9 cellular contexts compared by ENCODE assay signal in the genomic region with DNA sequence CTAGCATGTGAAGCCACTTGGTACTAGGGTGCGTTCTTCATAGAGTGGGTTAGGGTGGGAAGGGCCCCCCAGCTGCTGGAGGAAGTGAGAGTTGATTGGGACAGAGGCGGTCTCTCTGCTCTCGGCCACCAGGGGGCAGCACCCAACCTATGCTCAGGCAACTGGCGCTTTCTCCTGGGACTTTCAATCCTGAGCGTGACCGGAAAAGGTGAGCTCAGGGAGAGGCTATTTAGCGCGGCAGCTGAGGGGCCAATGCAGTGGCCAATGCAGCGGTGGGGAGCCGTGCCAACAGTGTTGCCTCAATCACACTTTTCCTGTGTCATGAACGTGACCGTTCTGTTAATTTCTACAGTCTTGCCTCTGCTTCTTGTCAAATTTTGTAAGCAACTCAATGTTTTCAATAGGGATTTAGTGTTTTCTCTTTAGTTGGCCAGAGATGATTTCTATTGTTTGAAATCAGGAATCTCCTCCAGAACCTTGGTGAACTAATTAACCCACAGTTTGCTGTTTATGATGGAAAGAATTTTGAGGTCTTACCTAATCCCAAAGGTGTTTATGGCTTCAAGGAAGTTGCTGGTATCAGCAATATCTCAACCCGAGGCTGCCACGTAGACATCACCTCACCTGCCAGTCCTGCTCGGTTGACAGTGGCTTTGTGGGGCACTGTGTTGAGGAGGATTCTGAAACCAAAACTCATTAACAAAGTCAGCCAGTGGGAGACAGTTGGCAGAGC.
DNase-seq lines count a peak whose midpoint lies in the region; ATAC-seq, FAIRE-seq and TF ChIP-seq lines count a peak whose summit lies in the region.
"Had no signal": no experiment of that assay in that cellular context is flagged by ENCODE, and none has a peak within 500 bp of the region (broad histone marks: within the 10 kb centered on the region; RNA-seq: fewer than 3 reads in every experiment).

No MANE protein-coding gene starts in this region.

- H3K4me1 ChIP-seq in SJSA1 (replicated peaks) = peaks cover 21% of the 10 kb centered on the region

- ATAC-seq in GM19395 (IDR thresholded peaks at IDR 0.05; ENCODE audit: unreplicated experiment) = peak; percentile 84

- H3K4me3 Mint-ChIP-seq in CD14-positive monocyte = peak overlapping the region; percentile 67 to 81
- no peak overlapping the region for H3K4me3 Mint-ChIP-seq in activated naive CD8-positive, alpha-beta T cell treated with anti-CD3 and anti-CD28 coated beads for 36 hours
- H3K4me3 Mint-ChIP-seq: IgD-negative memory B cell had no signal

- no peaks in the 10 kb centered on the region for H3K36me3 ChIP-seq in SJSA1

- H3K27me3 ChIP-seq in SJSA1 (replicated peaks) = 0 out of 2 replicates have a peak, but pooled peaks cover 2% of the 10 kb centered on the region

- H3K36me3 Mint-ChIP-seq in CD14-positive monocyte = peaks cover 0 to 3% of the 10 kb centered on the region in 2 donors
- H3K36me3 Mint-ChIP-seq in activated naive CD8-positive, alpha-beta T cell treated with anti-CD3 and anti-CD28 coated beads for 36 hours = no peaks in the 10 kb centered on the region
- H3K36me3 Mint-ChIP-seq: IgD-negative memory B cell had no signal

- TF ChIP-seq CTCF in CD14-positive monocyte (IDR thresholded peaks at IDR 0.05) = peak; percentile 98

- H3K9me3 ChIP-seq in SJSA1 (replicated peaks) = no peaks in the 10 kb centered on the region

- H3K4me1 Mint-ChIP-seq in CD14-positive monocyte = peaks cover 49% of the 10 kb centered on the region
- H3K4me1 Mint-ChIP-seq in activated naive CD8-positive, alpha-beta T cell treated with anti-CD3 and anti-CD28 coated beads for 36 hours = peaks cover 3% of the 10 kb centered on the region

- peaks cover 0 to 3% (median 2%) of the 10 kb centered on the region in 3 donors for H3K27me3 Mint-ChIP-seq in CD14-positive monocyte (ENCODE audit: low read depth in 3 of 3)
- H3K27me3 Mint-ChIP-seq in activated naive CD8-positive, alpha-beta T cell treated with anti-CD3 and anti-CD28 coated beads for 36 hours = peaks cover 33% of the 10 kb centered on the region

- peak; percentile 37 for FAIRE-seq in urothelium cell line (lab: Jason Lieb, UNC)

- DNase-seq in CD14-positive monocyte (ENCODE audit: low spot score) = peak; percentile 75
- peak; percentile 80 for DNase-seq in HT-29 (ENCODE audit: low spot score)
- DNase-seq in SJSA1 (ENCODE audit: low read depth in 1 of 2, low spot score in 2 of 2) = peak; percentile 54 to 67
- peak; percentile 40 for DNase-seq in activated naive CD8-positive, alpha-beta T cell treated with anti-CD3 and anti-CD28 coated beads for 36 hours
- DNase-seq in cardiac septum (ENCODE audit: low spot score) = peak; percentile 90
- peak; percentile 95 for DNase-seq in posterior vena cava (ENCODE audit: low spot score)
- DNase-seq in urothelium cell line (ENCODE audit: low spot score) = peak; percentile 79

- H3K27ac ChIP-seq in SJSA1 = no peak overlapping the region

- intact Hi-C loops in CD14-positive monocyte (cut with micrococcal nuclease) (loop anchor here in 1 of 2 donors (5.0 kb wide), 1 partner anchor 206 kb away; no protein-coding TSS in a partner anchor), cardiac septum (cut with DNase I) (loop anchor here (10.0 kb wide), 1 partner anchor 228 kb away; no protein-coding TSS in a partner anchor), posterior vena cava (cut with DNase I) (loop anchor here in 1 of 2 donors (5.0 kb wide), 1 partner anchor 34 kb away; no protein-coding TSS in a partner anchor)

- H3K4me3 ChIP-seq in SJSA1 = no peak overlapping the region

- peaks cover 10 to 25% (median 17%) of the 10 kb centered on the region in 7 donors for H3K9me3 Mint-ChIP-seq in CD14-positive monocyte
- H3K9me3 Mint-ChIP-seq in activated naive CD8-positive, alpha-beta T cell treated with anti-CD3 and anti-CD28 coated beads for 36 hours = peaks cover 17% of the 10 kb centered on the region

- peak overlapping the region in 4 of 7 donors; percentile 10 to 73 (median 44) for H3K27ac Mint-ChIP-seq in CD14-positive monocyte
- no peak overlapping the region for H3K27ac Mint-ChIP-seq in activated naive CD8-positive, alpha-beta T cell treated with anti-CD3 and anti-CD28 coated beads for 36 hours
- H3K27ac Mint-ChIP-seq: IgD-negative memory B cell had no signal

Comparison
In these comparisons a context has a peak if more than half of its experiments do, and no peak if none do; other contexts are left out.
1. DNase-seq: peak in every context shown above with its lines; median percentile 95 in posterior vena cava; 90 in cardiac septum; 80 in HT-29; 79 in urothelium cell line; 75 in CD14-positive monocyte; 60 in SJSA1; 40 in activated naive CD8-positive, alpha-beta T cell treated with anti-CD3 and anti-CD28 coated beads for 36 hours.